Comparison of ENCODE assay signal across 1 cellular context in the genomic region with DNA sequence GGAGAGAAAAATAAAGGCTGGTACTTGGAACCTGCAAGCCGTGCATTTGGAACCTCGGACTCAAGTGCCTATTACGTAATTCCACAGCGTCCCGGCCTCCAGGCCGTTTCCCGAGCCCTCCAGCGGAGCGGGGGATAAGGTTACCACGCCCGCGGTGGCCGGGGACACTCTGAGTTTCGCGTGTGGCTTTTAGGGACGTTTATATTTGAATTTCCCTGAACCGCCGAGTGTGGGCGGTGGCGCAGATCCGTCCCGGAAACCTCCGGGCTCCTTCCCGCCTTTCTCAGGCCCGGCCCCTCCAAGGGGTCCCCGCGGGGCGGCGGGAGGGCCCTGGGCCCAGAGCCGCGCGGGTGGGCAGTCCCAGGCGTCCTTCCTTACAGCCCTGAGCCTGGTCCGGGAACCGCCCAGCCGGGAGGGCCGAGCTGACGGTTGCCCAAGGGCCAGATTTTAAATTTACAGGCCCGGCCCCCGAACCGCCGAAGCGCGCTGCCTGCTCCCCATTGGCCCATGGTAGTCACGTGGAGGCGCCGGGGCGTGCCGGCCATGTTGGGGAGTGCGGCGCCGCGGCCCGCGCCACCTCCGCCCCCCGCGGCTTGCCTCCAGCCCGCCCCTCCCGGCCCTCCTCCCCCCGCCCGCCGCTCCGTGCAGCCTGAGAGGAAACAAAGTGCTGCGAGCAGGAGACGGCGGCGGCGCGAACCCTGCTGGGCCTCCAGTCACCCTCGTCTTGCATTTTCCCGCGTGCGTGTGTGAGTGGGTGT.
TF ChIP-seq lines count a peak whose summit lies in the region.

A gene with protein sequence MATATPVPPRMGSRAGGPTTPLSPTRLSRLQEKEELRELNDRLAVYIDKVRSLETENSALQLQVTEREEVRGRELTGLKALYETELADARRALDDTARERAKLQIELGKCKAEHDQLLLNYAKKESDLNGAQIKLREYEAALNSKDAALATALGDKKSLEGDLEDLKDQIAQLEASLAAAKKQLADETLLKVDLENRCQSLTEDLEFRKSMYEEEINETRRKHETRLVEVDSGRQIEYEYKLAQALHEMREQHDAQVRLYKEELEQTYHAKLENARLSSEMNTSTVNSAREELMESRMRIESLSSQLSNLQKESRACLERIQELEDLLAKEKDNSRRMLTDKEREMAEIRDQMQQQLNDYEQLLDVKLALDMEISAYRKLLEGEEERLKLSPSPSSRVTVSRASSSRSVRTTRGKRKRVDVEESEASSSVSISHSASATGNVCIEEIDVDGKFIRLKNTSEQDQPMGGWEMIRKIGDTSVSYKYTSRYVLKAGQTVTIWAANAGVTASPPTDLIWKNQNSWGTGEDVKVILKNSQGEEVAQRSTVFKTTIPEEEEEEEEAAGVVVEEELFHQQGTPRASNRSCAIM (plus strand): TSS at position 638 of the 758 bp plus-strand sequence. CDS start 373 bp downstream, outside the sequence.

TF ChIP-seq in HepG2, 621 proteins besides CTCF, POLR2A, EP300 and RAD21 (continued from another document and continues in another):
- TF ChIP-seq, protein P1, sequence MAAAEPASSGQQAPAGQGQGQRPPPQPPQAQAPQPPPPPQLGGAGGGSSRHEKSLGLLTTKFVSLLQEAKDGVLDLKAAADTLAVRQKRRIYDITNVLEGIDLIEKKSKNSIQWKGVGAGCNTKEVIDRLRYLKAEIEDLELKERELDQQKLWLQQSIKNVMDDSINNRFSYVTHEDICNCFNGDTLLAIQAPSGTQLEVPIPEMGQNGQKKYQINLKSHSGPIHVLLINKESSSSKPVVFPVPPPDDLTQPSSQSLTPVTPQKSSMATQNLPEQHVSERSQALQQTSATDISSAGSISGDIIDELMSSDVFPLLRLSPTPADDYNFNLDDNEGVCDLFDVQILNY (CRISPR knock-in tag; conservative IDR thresholded peaks at IDR 0.05): peak; percentile 78
- TF ChIP-seq ZNF12 (CRISPR knock-in tag; IDR thresholded peaks at IDR 0.05): no peak
- peak; percentile 21; the same call in 1 of the 2 replicates for TF ChIP-seq MTA1 (CRISPR knock-in tag; IDR thresholded peaks at IDR 0.05; ENCODE audit: borderline replicate concordance)
- peak; percentile 56 for TF ChIP-seq DR1 (CRISPR knock-in tag; IDR thresholded peaks at IDR 0.05)
- no peak for TF ChIP-seq TBL1XR1 (IDR thresholded peaks at IDR 0.05; ENCODE audit: borderline replicate concordance, low read length, partially characterized antibody)
- peak; percentile 61 for TF ChIP-seq RAD51 (IDR thresholded peaks at IDR 0.05; ENCODE audit: borderline replicate concordance)
- TF ChIP-seq, protein P2, sequence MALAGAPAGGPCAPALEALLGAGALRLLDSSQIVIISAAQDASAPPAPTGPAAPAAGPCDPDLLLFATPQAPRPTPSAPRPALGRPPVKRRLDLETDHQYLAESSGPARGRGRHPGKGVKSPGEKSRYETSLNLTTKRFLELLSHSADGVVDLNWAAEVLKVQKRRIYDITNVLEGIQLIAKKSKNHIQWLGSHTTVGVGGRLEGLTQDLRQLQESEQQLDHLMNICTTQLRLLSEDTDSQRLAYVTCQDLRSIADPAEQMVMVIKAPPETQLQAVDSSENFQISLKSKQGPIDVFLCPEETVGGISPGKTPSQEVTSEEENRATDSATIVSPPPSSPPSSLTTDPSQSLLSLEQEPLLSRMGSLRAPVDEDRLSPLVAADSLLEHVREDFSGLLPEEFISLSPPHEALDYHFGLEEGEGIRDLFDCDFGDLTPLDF (CRISPR knock-in tag; IDR thresholded peaks at IDR 0.05): peak; percentile 98
- no peak for TF ChIP-seq NAIF1 (CRISPR knock-in tag; IDR thresholded peaks at IDR 0.05; ENCODE audit: borderline replicate concordance)
- TF ChIP-seq, protein P3, sequence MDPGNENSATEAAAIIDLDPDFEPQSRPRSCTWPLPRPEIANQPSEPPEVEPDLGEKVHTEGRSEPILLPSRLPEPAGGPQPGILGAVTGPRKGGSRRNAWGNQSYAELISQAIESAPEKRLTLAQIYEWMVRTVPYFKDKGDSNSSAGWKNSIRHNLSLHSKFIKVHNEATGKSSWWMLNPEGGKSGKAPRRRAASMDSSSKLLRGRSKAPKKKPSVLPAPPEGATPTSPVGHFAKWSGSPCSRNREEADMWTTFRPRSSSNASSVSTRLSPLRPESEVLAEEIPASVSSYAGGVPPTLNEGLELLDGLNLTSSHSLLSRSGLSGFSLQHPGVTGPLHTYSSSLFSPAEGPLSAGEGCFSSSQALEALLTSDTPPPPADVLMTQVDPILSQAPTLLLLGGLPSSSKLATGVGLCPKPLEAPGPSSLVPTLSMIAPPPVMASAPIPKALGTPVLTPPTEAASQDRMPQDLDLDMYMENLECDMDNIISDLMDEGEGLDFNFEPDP (CRISPR knock-in tag; conservative IDR thresholded peaks at IDR 0.05): no peak
- no peak for TF ChIP-seq SMAD9 (CRISPR knock-in tag; IDR thresholded peaks at IDR 0.05)
- TF ChIP-seq, protein P4, sequence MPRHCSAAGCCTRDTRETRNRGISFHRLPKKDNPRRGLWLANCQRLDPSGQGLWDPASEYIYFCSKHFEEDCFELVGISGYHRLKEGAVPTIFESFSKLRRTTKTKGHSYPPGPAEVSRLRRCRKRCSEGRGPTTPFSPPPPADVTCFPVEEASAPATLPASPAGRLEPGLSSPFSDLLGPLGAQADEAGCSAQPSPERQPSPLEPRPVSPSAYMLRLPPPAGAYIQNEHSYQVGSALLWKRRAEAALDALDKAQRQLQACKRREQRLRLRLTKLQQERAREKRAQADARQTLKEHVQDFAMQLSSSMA (CRISPR knock-in tag; IDR thresholded peaks at IDR 0.05): no peak
- TF ChIP-seq SP4 (CRISPR knock-in tag; IDR thresholded peaks at IDR 0.05): peak; percentile 75; the same call in 1 of the 2 replicates
- no peak for TF ChIP-seq JARID2 (CRISPR knock-in tag; IDR thresholded peaks at IDR 0.05; ENCODE audit: insufficient replicate concordance)
- TF ChIP-seq ZNF567 (CRISPR knock-in tag; IDR thresholded peaks at IDR 0.05; ENCODE audit: borderline replicate concordance): no peak
- no peak for TF ChIP-seq ZNF775 (CRISPR knock-in tag; IDR thresholded peaks at IDR 0.05; ENCODE audit: borderline replicate concordance)
- TF ChIP-seq PHB2 (IDR thresholded peaks at IDR 0.05; ENCODE audit: partially characterized antibody): no peak
- no peak for TF ChIP-seq MAF1 (CRISPR knock-in tag; IDR thresholded peaks at IDR 0.05; ENCODE audit: borderline replicate concordance)
- TF ChIP-seq ZNF790 (CRISPR knock-in tag; IDR thresholded peaks at IDR 0.05; ENCODE audit: borderline replicate concordance): no peak
- TF ChIP-seq ZNF329 (CRISPR knock-in tag; IDR thresholded peaks at IDR 0.05; ENCODE audit: low read depth): no peak
- no peak for TF ChIP-seq ZNF747 (CRISPR knock-in tag; IDR thresholded peaks at IDR 0.05; ENCODE audit: borderline replicate concordance)
- TF ChIP-seq ZNF430 (CRISPR knock-in tag; IDR thresholded peaks at IDR 0.05): peak; percentile 51; the same call in 1 of the 2 replicates
- no peak for TF ChIP-seq NR2C2 (CRISPR knock-in tag; IDR thresholded peaks at IDR 0.05; ENCODE audit: borderline replicate concordance)
- no peak for TF ChIP-seq MZF1 (CRISPR knock-in tag; IDR thresholded peaks at IDR 0.05; ENCODE audit: borderline replicate concordance)
- peak; percentile 12 for TF ChIP-seq ZNF883 (CRISPR knock-in tag; IDR thresholded peaks at IDR 0.05; ENCODE audit: not compliant biosample characterization)
- no peak for TF ChIP-seq PRPF4 (IDR thresholded peaks at IDR 0.05; ENCODE audit: low read depth, low read length, poor library complexity, severe bottlenecking)
- TF ChIP-seq ZNF605 (CRISPR knock-in tag; IDR thresholded peaks at IDR 0.05): no peak
- TF ChIP-seq AGO1 (IDR thresholded peaks at IDR 0.05; ENCODE audit: low read depth, low read length, poor library complexity, severe bottlenecking): peak; percentile 85
- no peak for TF ChIP-seq CBX1 (IDR thresholded peaks at IDR 0.05; ENCODE audit: low read depth)
- TF ChIP-seq RARG (CRISPR knock-in tag; IDR thresholded peaks at IDR 0.05; ENCODE audit: low read depth): no peak
- TF ChIP-seq SRSF4 (IDR thresholded peaks at IDR 0.05; ENCODE audit: low read depth, low read length, poor library complexity, severe bottlenecking): no peak
- TF ChIP-seq ZNF616 (CRISPR knock-in tag; IDR thresholded peaks at IDR 0.05; ENCODE audit: low read depth): no peak
- no peak for TF ChIP-seq DPF2 (CRISPR knock-in tag; IDR thresholded peaks at IDR 0.05; ENCODE audit: borderline replicate concordance, low read depth)
- TF ChIP-seq, protein P5, sequence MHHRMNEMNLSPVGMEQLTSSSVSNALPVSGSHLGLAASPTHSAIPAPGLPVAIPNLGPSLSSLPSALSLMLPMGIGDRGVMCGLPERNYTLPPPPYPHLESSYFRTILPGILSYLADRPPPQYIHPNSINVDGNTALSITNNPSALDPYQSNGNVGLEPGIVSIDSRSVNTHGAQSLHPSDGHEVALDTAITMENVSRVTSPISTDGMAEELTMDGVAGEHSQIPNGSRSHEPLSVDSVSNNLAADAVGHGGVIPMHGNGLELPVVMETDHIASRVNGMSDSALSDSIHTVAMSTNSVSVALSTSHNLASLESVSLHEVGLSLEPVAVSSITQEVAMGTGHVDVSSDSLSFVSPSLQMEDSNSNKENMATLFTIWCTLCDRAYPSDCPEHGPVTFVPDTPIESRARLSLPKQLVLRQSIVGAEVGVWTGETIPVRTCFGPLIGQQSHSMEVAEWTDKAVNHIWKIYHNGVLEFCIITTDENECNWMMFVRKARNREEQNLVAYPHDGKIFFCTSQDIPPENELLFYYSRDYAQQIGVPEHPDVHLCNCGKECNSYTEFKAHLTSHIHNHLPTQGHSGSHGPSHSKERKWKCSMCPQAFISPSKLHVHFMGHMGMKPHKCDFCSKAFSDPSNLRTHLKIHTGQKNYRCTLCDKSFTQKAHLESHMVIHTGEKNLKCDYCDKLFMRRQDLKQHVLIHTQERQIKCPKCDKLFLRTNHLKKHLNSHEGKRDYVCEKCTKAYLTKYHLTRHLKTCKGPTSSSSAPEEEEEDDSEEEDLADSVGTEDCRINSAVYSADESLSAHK (CRISPR knock-in tag; IDR thresholded peaks at IDR 0.05; ENCODE audit: borderline replicate concordance): no peak
- TF ChIP-seq, protein P6, sequence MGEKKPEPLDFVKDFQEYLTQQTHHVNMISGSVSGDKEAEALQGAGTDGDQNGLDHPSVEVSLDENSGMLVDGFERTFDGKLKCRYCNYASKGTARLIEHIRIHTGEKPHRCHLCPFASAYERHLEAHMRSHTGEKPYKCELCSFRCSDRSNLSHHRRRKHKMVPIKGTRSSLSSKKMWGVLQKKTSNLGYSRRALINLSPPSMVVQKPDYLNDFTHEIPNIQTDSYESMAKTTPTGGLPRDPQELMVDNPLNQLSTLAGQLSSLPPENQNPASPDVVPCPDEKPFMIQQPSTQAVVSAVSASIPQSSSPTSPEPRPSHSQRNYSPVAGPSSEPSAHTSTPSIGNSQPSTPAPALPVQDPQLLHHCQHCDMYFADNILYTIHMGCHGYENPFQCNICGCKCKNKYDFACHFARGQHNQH (CRISPR knock-in tag; IDR thresholded peaks at IDR 0.05): no peak
- TF ChIP-seq TRIM24 (CRISPR knock-in tag; IDR thresholded peaks at IDR 0.05): no peak
- peak; percentile 29; the same call in 1 of the 2 replicates for TF ChIP-seq TAF1 (CRISPR knock-in tag; IDR thresholded peaks at IDR 0.05)
- TF ChIP-seq, protein P7, sequence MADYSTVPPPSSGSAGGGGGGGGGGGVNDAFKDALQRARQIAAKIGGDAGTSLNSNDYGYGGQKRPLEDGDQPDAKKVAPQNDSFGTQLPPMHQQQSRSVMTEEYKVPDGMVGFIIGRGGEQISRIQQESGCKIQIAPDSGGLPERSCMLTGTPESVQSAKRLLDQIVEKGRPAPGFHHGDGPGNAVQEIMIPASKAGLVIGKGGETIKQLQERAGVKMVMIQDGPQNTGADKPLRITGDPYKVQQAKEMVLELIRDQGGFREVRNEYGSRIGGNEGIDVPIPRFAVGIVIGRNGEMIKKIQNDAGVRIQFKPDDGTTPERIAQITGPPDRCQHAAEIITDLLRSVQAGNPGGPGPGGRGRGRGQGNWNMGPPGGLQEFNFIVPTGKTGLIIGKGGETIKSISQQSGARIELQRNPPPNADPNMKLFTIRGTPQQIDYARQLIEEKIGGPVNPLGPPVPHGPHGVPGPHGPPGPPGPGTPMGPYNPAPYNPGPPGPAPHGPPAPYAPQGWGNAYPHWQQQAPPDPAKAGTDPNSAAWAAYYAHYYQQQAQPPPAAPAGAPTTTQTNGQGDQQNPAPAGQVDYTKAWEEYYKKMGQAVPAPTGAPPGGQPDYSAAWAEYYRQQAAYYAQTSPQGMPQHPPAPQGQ (CRISPR knock-in tag; IDR thresholded peaks at IDR 0.05; ENCODE audit: borderline replicate concordance): no peak
- TF ChIP-seq, protein P8, sequence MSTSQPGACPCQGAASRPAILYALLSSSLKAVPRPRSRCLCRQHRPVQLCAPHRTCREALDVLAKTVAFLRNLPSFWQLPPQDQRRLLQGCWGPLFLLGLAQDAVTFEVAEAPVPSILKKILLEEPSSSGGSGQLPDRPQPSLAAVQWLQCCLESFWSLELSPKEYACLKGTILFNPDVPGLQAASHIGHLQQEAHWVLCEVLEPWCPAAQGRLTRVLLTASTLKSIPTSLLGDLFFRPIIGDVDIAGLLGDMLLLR (CRISPR knock-in tag; IDR thresholded peaks at IDR 0.05): 0 out of 2 replicates have a peak, but pooled peaks have one; percentile 33
- TF ChIP-seq, protein P9, sequence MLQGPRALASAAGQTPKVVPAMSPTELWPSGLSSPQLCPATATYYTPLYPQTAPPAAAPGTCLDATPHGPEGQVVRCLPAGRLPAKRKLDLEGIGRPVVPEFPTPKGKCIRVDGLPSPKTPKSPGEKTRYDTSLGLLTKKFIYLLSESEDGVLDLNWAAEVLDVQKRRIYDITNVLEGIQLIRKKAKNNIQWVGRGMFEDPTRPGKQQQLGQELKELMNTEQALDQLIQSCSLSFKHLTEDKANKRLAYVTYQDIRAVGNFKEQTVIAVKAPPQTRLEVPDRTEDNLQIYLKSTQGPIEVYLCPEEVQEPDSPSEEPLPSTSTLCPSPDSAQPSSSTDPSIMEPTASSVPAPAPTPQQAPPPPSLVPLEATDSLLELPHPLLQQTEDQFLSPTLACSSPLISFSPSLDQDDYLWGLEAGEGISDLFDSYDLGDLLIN (CRISPR knock-in tag; IDR thresholded peaks at IDR 0.05; ENCODE audit: borderline replicate concordance): 0 out of 2 replicates have a peak, but pooled peaks have one; percentile 37
- TF ChIP-seq KLF6 (CRISPR knock-in tag; IDR thresholded peaks at IDR 0.05): peak; percentile 49; the same call in 1 of the 2 replicates
- TF ChIP-seq ZNF224 (CRISPR knock-in tag; IDR thresholded peaks at IDR 0.05): no peak
- no peak for TF ChIP-seq WIZ (CRISPR knock-in tag; IDR thresholded peaks at IDR 0.05)
- no peak for TF ChIP-seq AKAP8 (CRISPR knock-in tag; IDR thresholded peaks at IDR 0.05)
- peak; percentile 53; the same call in 1 of the 2 replicates for TF ChIP-seq NRL (CRISPR knock-in tag; IDR thresholded peaks at IDR 0.05; ENCODE audit: borderline replicate concordance)
- TF ChIP-seq NFYC (CRISPR knock-in tag; IDR thresholded peaks at IDR 0.05): peak; percentile 86
- TF ChIP-seq, protein P10, sequence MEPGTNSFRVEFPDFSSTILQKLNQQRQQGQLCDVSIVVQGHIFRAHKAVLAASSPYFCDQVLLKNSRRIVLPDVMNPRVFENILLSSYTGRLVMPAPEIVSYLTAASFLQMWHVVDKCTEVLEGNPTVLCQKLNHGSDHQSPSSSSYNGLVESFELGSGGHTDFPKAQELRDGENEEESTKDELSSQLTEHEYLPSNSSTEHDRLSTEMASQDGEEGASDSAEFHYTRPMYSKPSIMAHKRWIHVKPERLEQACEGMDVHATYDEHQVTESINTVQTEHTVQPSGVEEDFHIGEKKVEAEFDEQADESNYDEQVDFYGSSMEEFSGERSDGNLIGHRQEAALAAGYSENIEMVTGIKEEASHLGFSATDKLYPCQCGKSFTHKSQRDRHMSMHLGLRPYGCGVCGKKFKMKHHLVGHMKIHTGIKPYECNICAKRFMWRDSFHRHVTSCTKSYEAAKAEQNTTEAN (CRISPR knock-in tag; conservative IDR thresholded peaks at IDR 0.05): 0 out of 2 replicates have a peak, but pooled peaks have one; percentile 49
